Comparison of ENCODE assay signal across 27 cellular contexts in the genomic region with DNA sequence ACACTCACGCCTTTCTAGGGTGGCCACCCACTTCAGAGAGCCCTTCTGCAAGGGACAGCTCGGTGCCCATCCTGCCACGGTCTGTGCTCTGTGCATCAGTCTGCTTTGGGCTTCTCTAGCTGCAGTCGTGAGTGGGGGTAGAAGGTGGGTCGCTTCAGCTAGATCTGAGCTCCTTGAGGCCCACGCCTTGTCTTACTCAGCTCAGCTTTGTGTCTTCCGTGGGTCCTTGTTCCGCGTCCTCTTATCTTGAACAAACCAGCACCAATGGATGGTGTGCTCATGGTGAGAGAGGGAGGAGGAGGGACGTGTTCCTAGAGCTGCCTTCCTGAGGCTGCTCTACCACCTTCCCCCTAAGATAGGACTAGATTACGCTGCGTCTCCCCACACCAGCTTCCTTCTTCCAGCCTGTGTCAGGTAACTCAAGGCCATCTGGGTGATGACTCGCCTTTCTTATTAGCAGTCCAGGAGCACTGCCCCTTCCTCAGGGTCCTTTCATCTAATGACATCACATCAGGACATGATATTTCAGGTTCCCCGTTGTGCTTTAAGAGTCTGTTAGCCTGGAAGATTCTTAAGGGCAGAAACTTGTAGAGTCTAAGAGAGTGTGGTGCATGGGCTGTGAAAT.
A peak's percentile ranks its signal among the peaks of the same experiment; 100 is the strongest.
DNase-seq lines count a peak whose midpoint lies in the region; ATAC-seq and TF ChIP-seq lines count a peak whose summit lies in the region.
"Had no signal": no experiment of that assay in that cellular context is flagged by ENCODE, and none has a peak within 500 bp of the region (broad histone marks: within the 10 kb centered on the region; RNA-seq: fewer than 3 reads in every experiment).

No MANE protein-coding gene starts in this region.

- peaks cover 47% of the 10 kb centered on the region for H3K4me1 ChIP-seq in BLaER1
- peaks cover 21% of the 10 kb centered on the region for H3K4me1 ChIP-seq in NT2/D1 (ENCODE audit: insufficient read depth, insufficient read length)
- H3K4me1 ChIP-seq in endodermal cell (ENCODE audit: control insufficient read depth, insufficient read depth, low read length) = peaks cover 2% of the 10 kb centered on the region

- WGBS in endodermal cell (ENCODE audit: insufficient coverage in 1 of 2, insufficient read length in 1 of 2), 2 experiments = 89 to 93% methylated on average over 4 to 14 of the region's 14 CpGs

- H3K4me1 Mint-ChIP-seq in endodermal cell (peaks cover 38% of the 10 kb centered on the region), neural crest cell (peaks cover 18% of the 10 kb centered on the region), natural killer cell (no peaks in the 10 kb centered on the region)

- no peak for DNase-seq in NT2/D1 (ENCODE audit: low read depth, low spot score)
- DNase-seq in endodermal cell = peak; percentile 48
- no peak for DNase-seq in neural crest cell (ENCODE audit: low read depth, low spot score)
- no peak for DNase-seq in sciatic nerve (ENCODE audit: low spot score)
- DNase-seq in stimulated activated CD4-positive, alpha-beta T cell treated with anti-CD3 and anti-CD28 coated beads, Interleukin-2, amount 100 ng/mL, for 48 hours = no peak
- DNase-seq in natural killer cell = no peak
- DNase-seq: 8988T; Caco-2; CD4-positive, alpha-beta memory T cell; EL; GDM1; IMR-90; KG1; MG63; NCI-H1105 treated with DMSO at 0.1 percent for 48 hours; NCI-H146; NCI-H1930; NCI-H2107; NCI-H446; NCI-H524 treated with DMSO at 0.1 percent for 48 hours; NCI-H774; PC-3 had no signal

- H3K4me2 ChIP-seq in BLaER1 = peak overlapping the region; percentile 66

- H3K4me3 Mint-ChIP-seq in endodermal cell = no peak overlapping the region
- peak overlapping the region; percentile 12 for H3K4me3 Mint-ChIP-seq in neural crest cell
- H3K4me3 Mint-ChIP-seq in natural killer cell = no peak overlapping the region
- H3K4me3 Mint-ChIP-seq: CD4-positive, alpha-beta memory T cell had no signal

- peaks cover 29% of the 10 kb centered on the region for H3K27me3 ChIP-seq in BLaER1
- H3K27me3 ChIP-seq in NT2/D1 (ENCODE audit: insufficient read depth, insufficient read length) = peaks cover 31% of the 10 kb centered on the region
- peaks cover 14% of the 10 kb centered on the region for H3K27me3 ChIP-seq in endodermal cell (ENCODE audit: control insufficient read depth, insufficient read depth, low read length, poor library complexity, severe bottlenecking)

- H3K27ac Mint-ChIP-seq in endodermal cell (no peak overlapping the region), neural crest cell (ENCODE audit: unreplicated experiment) (no peak overlapping the region), natural killer cell (no peak overlapping the region)
- H3K27ac Mint-ChIP-seq: CD4-positive, alpha-beta memory T cell had no signal

- H3K9ac ChIP-seq in BLaER1 (no peak overlapping the region), NT2/D1 (ENCODE audit: insufficient read length, low read depth) (peak overlapping the region; percentile 22), endodermal cell (ENCODE audit: extremely low read depth, low read length, poor library complexity, severe bottlenecking) (no peak overlapping the region)

- H3K27ac ChIP-seq in BLaER1 = no peak overlapping the region
- no peak overlapping the region for H3K27ac ChIP-seq in endodermal cell (ENCODE audit: low read depth, low read length)

- intact Hi-C loops in sciatic nerve (cut with DNase I) (no loop called here), natural killer cell (cut with micrococcal nuclease) (no loop called here)

- H3K9me3 ChIP-seq in BLaER1 (no peaks in the 10 kb centered on the region), NT2/D1 (ENCODE audit: insufficient read depth, low read length) (no peaks in the 10 kb centered on the region), endodermal cell (ENCODE audit: control insufficient read depth, low read length) (no peaks in the 10 kb centered on the region)
- H3K9me3 ChIP-seq: Caco-2, MG63 had no signal

- no peaks in the 10 kb centered on the region for H3K36me3 ChIP-seq in BLaER1
- no peaks in the 10 kb centered on the region for H3K36me3 ChIP-seq in NT2/D1 (ENCODE audit: insufficient read depth, insufficient read length, low read length)
- H3K36me3 ChIP-seq in endodermal cell (ENCODE audit: control insufficient read depth, insufficient read depth, low read length) = no peaks in the 10 kb centered on the region
- H3K36me3 ChIP-seq: MG63 had no signal

- H3K27me3 Mint-ChIP-seq in endodermal cell (ENCODE audit: insufficient read depth) (peaks cover 7% of the 10 kb centered on the region), neural crest cell (ENCODE audit: low read depth) (peaks cover 11% of the 10 kb centered on the region), natural killer cell (ENCODE audit: low read depth in 2 of 2) (peaks cover 9 to 19% of the 10 kb centered on the region in 2 donors)

- peaks cover 3% of the 10 kb centered on the region for H3K36me3 Mint-ChIP-seq in endodermal cell (ENCODE audit: low read depth)
- no peaks in the 10 kb centered on the region for H3K36me3 Mint-ChIP-seq in neural crest cell (ENCODE audit: low read depth)
- H3K36me3 Mint-ChIP-seq in natural killer cell = no peaks in the 10 kb centered on the region
- H3K36me3 Mint-ChIP-seq: CD4-positive, alpha-beta memory T cell had no signal

- TF ChIP-seq CTCF in endodermal cell (conservative IDR thresholded peaks at IDR 0.05) = no peak
- TF ChIP-seq CTCF in neural crest cell (conservative IDR thresholded peaks at IDR 0.05) = no peak
- no peak for TF ChIP-seq CTCF in natural killer cell (IDR thresholded peaks at IDR 0.05)

- H3K4me3 ChIP-seq in BLaER1 (no peak overlapping the region), NT2/D1 (ENCODE audit: insufficient read length, low read depth) (no peak overlapping the region), endodermal cell (ENCODE audit: low read length) (no peak overlapping the region)
- H3K4me3 ChIP-seq: GM12878, MG63 had no signal

- H3K9me3 Mint-ChIP-seq in endodermal cell (no peaks in the 10 kb centered on the region), neural crest cell (no peaks in the 10 kb centered on the region), natural killer cell (no peaks in the 10 kb centered on the region)
- H3K9me3 Mint-ChIP-seq: CD4-positive, alpha-beta memory T cell had no signal

- no peak for ATAC-seq in sciatic nerve
- no peak for ATAC-seq in HG02763 (IDR thresholded peaks at IDR 0.05; ENCODE audit: unreplicated experiment)
- no peak for ATAC-seq in natural killer cell
- ATAC-seq: GM12878, HCT116, PC-3, SK-N-SH treated with all-trans-retinoic acid at 6 μM for 48 hours had no signal

- H4K20me1 ChIP-seq in BLaER1 = peaks cover 70% of the 10 kb centered on the region
